In genomic region chr10:72081772-72082590, GRCh38 we compare ENCODE assay signal across 12 cellular contexts. TPM values are rescaled to one million over a fixed set of nuclear protein-coding genes. Genes with fewer than 3 reads are reported as not detected.
DNase-seq lines count a peak whose midpoint lies in the region.
"Had no signal": no experiment of that assay in that cellular context is flagged by ENCODE, and none has a peak within 500 bp of the region (broad histone marks: within the 10 kb centered on the region; RNA-seq: fewer than 3 reads in every experiment).

No MANE protein-coding gene starts in this region.

- H2BK15ac ChIP-seq in neuronal stem cell (ENCODE audit: low read length), result no peak overlapping the region

- H3K27me3 ChIP-seq in neuronal stem cell (ENCODE audit: control insufficient read depth in 3 of 3, insufficient read depth in 3 of 3, low read depth in 1 of 3, low read length in 3 of 3), result peaks cover 3 to 33% (median 14%) of the 10 kb centered on the region in 3 experiments

- no peak overlapping the region for H4K8ac ChIP-seq in neuronal stem cell (ENCODE audit: low read depth, low read length)

- H3K4ac ChIP-seq in neuronal stem cell (ENCODE audit: low read length), result no peak overlapping the region

- no peaks in the 10 kb centered on the region for H3K9me3 ChIP-seq in neuronal stem cell (replicated peaks in 1 of 2; ENCODE audit: control insufficient read depth in 2 of 2, insufficient read depth in 1 of 2, low read depth in 1 of 2, low read length in 2 of 2)
- H3K9me3 ChIP-seq: gastroesophageal sphincter had no signal

- no peak overlapping the region for H3K23ac ChIP-seq in neuronal stem cell (ENCODE audit: low read depth, low read length, poor library complexity)

- DNase-seq in G401 (ENCODE audit: low spot score) (peak; percentile 61), NCI-H69 (lab: John Stamatoyannopoulos, UW) (peak; percentile 87), cerebellar cortex (ENCODE audit: low spot score) (peak; percentile 46), neuronal stem cell (ENCODE audit: low spot score) (no peak), NCI-H1048 (lab: John Stamatoyannopoulos, UW) (no peak), mucosa of gallbladder (ENCODE audit: low spot score) (no peak), NCI-H1436 (lab: John Stamatoyannopoulos, UW) (no peak), NK-92 (lab: John Stamatoyannopoulos, UW; ENCODE audit: unreplicated experiment) (no peak)
- DNase-seq: activated T-cell treated with anti-CD3 and anti-CD28 coated beads for 4 hours, NCI-H1105 had no signal

- in situ Hi-C loops in G401 (cut with HindIII; ENCODE audit: low sequenced_read_pairs), result no loop called here

- no peak overlapping the region for H2BK120ac ChIP-seq in neuronal stem cell (ENCODE audit: low read depth, low read length)

- no CpG with 5 or more reads among the region's 14 CpGs for WGBS in neuronal stem cell (ENCODE audit: extremely low coverage in 2 of 2, insufficient read length in 2 of 2, insufficient replicate concordance in 1 of 2), 2 donors

- H3K18ac ChIP-seq in neuronal stem cell (ENCODE audit: low read length), result no peak overlapping the region

- no peak overlapping the region for H2BK12ac ChIP-seq in neuronal stem cell (ENCODE audit: low read length)

- H2BK5ac ChIP-seq in neuronal stem cell (ENCODE audit: low read length), result no peak overlapping the region

- no peak overlapping the region for H3K4me2 ChIP-seq in neuronal stem cell (ENCODE audit: insufficient read depth, low read length, poor library complexity, severe bottlenecking)

- H3K4me3 ChIP-seq in neuronal stem cell (ENCODE audit: low read length in 2 of 2), result no peak overlapping the region
- H3K4me3 ChIP-seq: gastroesophageal sphincter had no signal

- no peaks in the 10 kb centered on the region for H3K36me3 ChIP-seq in neuronal stem cell (replicated peaks in 1 of 2; ENCODE audit: control insufficient read depth in 2 of 2, insufficient read depth in 2 of 2, low read length in 2 of 2)
- H3K36me3 ChIP-seq: gastroesophageal sphincter had no signal

- no peak overlapping the region for H2AFZ ChIP-seq in neuronal stem cell (ENCODE audit: low read length)

- no peak overlapping the region for H2AK5ac ChIP-seq in neuronal stem cell (ENCODE audit: low read depth, low read length)

- H3K4me1 ChIP-seq in neuronal stem cell (ENCODE audit: control insufficient read depth in 2 of 2, insufficient read depth in 1 of 2, low read depth in 1 of 2, low read length in 2 of 2), result peaks cover 10 to 26% of the 10 kb centered on the region in 2 donors

- no peaks in the 10 kb centered on the region for H3K79me1 ChIP-seq in neuronal stem cell (ENCODE audit: low read depth, low read length)

- H3K27ac ChIP-seq in neuronal stem cell (replicated peaks; ENCODE audit: low read length), result no peak overlapping the region
- H3K27ac ChIP-seq: gastroesophageal sphincter, HL-60 had no signal

- no peak overlapping the region for H3K9ac ChIP-seq in neuronal stem cell (ENCODE audit: low read depth, low read length, poor library complexity)

- no peak overlapping the region for H4K91ac ChIP-seq in neuronal stem cell (ENCODE audit: low read depth, low read length, poor library complexity)

- H3K14ac ChIP-seq in neuronal stem cell (ENCODE audit: low read length), result peak overlapping the region; percentile 12

RNA-seq across cellular contexts. Expression of gene SPOCK2, which starts 6.4 kb away (rescaled TPM):
- 0.12 and 0.17 TPM in 2 replicates for total RNA-seq in G401 (2014; rRNA removed; shearing (Covaris generic))
- 1.0 TPM for polyA plus RNA-seq in neuronal stem cell (2013, experiment 1 of 2)
- 1.0 TPM for polyA plus RNA-seq in neuronal stem cell (2013, experiment 2 of 2)
- total RNA-seq in mucosa of gallbladder, result 250 TPM

Comparison
In these comparisons a context has a peak if more than half of its experiments do, and no peak if none do; other contexts are left out.
1. DNase-seq: peak in G401 (single experiment), NCI-H69 (single experiment) and cerebellar cortex (single experiment); none in neuronal stem cell (single experiment), NCI-H1048 (single experiment), mucosa of gallbladder (single experiment), NCI-H1436 (single experiment) and NK-92 (single experiment).
2. RNA of gene SPOCK2, which starts 6.4 kb away (total RNA-seq): 250 TPM in mucosa of gallbladder (single experiment); 0.12 to 0.17 TPM in G401; every median in the first group is over 100 times any median in the second.